ENCODE assay signal across 21 cellular contexts in the genomic region with DNA sequence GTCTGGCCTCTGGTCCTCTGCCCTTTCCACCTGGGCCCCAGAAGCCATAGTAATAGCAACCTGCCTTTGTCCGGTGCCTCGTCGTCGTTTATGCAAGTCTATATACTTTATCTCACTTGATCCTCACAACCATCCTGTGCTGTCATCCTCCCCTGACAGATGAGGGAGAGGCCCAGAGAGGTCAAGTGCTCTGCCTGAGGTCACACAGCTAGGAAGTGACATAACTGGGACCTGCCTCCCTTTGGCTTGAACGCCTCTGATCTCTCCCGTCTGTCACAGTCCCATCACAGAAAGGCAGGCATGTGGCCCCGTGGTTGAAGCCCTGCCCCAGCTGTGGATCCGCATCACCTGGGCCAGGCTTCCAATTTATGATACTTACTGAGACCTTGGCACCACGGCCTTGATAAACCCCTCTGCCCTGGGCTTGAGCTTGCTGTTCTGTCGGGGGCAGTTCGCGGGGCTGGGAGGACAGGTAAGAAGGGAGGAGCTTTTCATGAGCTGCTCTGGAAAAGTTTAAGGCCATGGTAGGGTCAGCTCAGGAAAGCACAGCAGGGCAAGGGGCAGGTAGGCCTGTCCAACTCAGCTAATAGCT.
A peak's percentile ranks its signal among the peaks of the same experiment; 100 is the strongest.
DNase-seq lines count a peak whose midpoint lies in the region; ATAC-seq, FAIRE-seq and TF ChIP-seq lines count a peak whose summit lies in the region.
"Had no signal": no experiment of that assay in that cellular context is flagged by ENCODE, and none has a peak within 500 bp of the region (broad histone marks: within the 10 kb centered on the region; RNA-seq: fewer than 3 reads in every experiment).

No MANE protein-coding gene starts in this region.

- H3K4ac ChIP-seq in H1 (replicated peaks; ENCODE audit: insufficient read length, low read depth, low read length), result no peak overlapping the region

- CTCF ChIA-PET in H1 (lab: Charles Lee; ENCODE audit: partially characterized antibody), result interaction anchor here (0.5 to 11.1 kb wide), 20 partner anchors 11 to 400 kb away, joined by 3 to 142 read pairs (median 3); no protein-coding TSS in a partner anchor

- no peak overlapping the region for H2AK5ac ChIP-seq in H1 (ENCODE audit: low read depth, low read length)

- no peak overlapping the region for H4K8ac ChIP-seq in H1 (ENCODE audit: extremely low read depth, insufficient read depth, low read length)

- TF ChIP-seq POLR2A in H1 (IDR thresholded peaks at IDR 0.05; ENCODE audit: control extremely low read depth in 1 of 2, low read depth in 2 of 2, low read length in 2 of 2), result no peak

- no peak overlapping the region for H3K4me3 ChIP-seq in NT2/D1 (ENCODE audit: insufficient read length, low read depth)
- peak overlapping the region in 1 of 4 experiments; percentile 32; a peak in 1 of 8 replicates for H3K4me3 ChIP-seq in H1 (ENCODE audit: extremely low read depth in 1 of 4, insufficient read depth in 2 of 4, low read depth in 3 of 4, low read length in 4 of 4)

- peak overlapping the region; percentile 3; the same call in 1 of the 2 replicates for H3K18ac ChIP-seq in H1 (ENCODE audit: extremely low read depth, low read length)

- H3K4me2 ChIP-seq in H1 (ENCODE audit: insufficient read depth in 1 of 2, low read depth in 2 of 2, low read length in 2 of 2), result peak overlapping the region; percentile 29 to 53; a peak in 3 of 4 replicates
- H3K4me2 ChIP-seq: KMS-11 had no signal

- H3K27me3 ChIP-seq in NT2/D1 (ENCODE audit: insufficient read depth, insufficient read length) (no peaks in the 10 kb centered on the region), H1 (replicated peaks in 1 of 4; ENCODE audit: control insufficient read depth in 3 of 4, extremely low read depth in 1 of 4, insufficient read depth in 3 of 4, low read length in 3 of 4) (no peaks in the 10 kb centered on the region; a peak in 4 of 7 replicates)

- H3K9me3 Mint-ChIP-seq in neural crest cell, result peaks cover 9% of the 10 kb centered on the region
- H3K9me3 Mint-ChIP-seq: CD4-positive, alpha-beta T cell; HFFc6 had no signal

- H3K4me1 ChIP-seq in NT2/D1 (ENCODE audit: insufficient read depth, insufficient read length) (peaks cover 15% of the 10 kb centered on the region), H1 (replicated peaks in 1 of 4; ENCODE audit: control insufficient read depth in 3 of 4, insufficient read depth in 4 of 4, low read length in 3 of 4) (peaks cover 7 to 14% (median 9%) of the 10 kb centered on the region in 4 experiments)
- H3K4me1 ChIP-seq: Caco-2 had no signal

- no peak overlapping the region for H4K91ac ChIP-seq in H1 (replicated peaks; ENCODE audit: insufficient read length, low read length)

- H2BK20ac ChIP-seq in H1 (ENCODE audit: low read length), result no peak overlapping the region

- H2BK120ac ChIP-seq in H1 (replicated peaks; ENCODE audit: low read depth, low read length), result no peak overlapping the region

- no peak overlapping the region for H2BK5ac ChIP-seq in H1 (ENCODE audit: low read depth, low read length)

- H3K23ac ChIP-seq in H1 (ENCODE audit: insufficient read length), result no peak overlapping the region

- POLR2A ChIA-PET in H1 (lab: Charles Lee; ENCODE audit: partially characterized antibody), result no interaction called here

- peak overlapping the region; percentile 70 for H3K4me3 Mint-ChIP-seq in neural crest cell
- H3K4me3 Mint-ChIP-seq: CD4-positive, alpha-beta T cell; HFFc6 had no signal

- H2BK15ac ChIP-seq in H1 (ENCODE audit: low read length), result no peak overlapping the region

- H3K9me3 ChIP-seq in NT2/D1 (ENCODE audit: insufficient read depth, low read length), result peaks cover 6% of the 10 kb centered on the region; the same call in 1 of the 2 replicates
- H3K9me3 ChIP-seq in H1 (ENCODE audit: insufficient read depth in 2 of 2, low read depth in 1 of 2, low read length in 1 of 2), result 0 out of 4 replicates have a peak, but pooled peaks cover 0 to 2% of the 10 kb centered on the region in 2 experiments
- H3K9me3 ChIP-seq: Caco-2 had no signal

- H2BK12ac ChIP-seq in H1 (ENCODE audit: low read depth, low read length), result 0 out of 2 replicates have a peak overlapping the region, but pooled peaks have one; percentile 20

- TF ChIP-seq CTCF in H1 (IDR thresholded peaks at IDR 0.05; ENCODE audit: control extremely low read depth in 1 of 3, insufficient read depth in 1 of 3, low read depth in 1 of 3, low read length in 3 of 3), result no peak
- no peak for TF ChIP-seq CTCF in neural crest cell (conservative IDR thresholded peaks at IDR 0.05)

- no peak overlapping the region for H3K56ac ChIP-seq in H1 (replicated peaks; ENCODE audit: insufficient read length, low read depth, low read length)

- DNase-seq in NT2/D1 (ENCODE audit: low read depth, low spot score), result no peak
- no peak for DNase-seq in H1 (ENCODE audit: low read depth in 1 of 2, low spot score in 2 of 2)
- DNase-seq in neural crest cell (ENCODE audit: low read depth, low spot score), result no peak
- DNase-seq in NCI-H1436 treated with DMSO at 0.1 percent for 48 hours (lab: John Stamatoyannopoulos, UW), result no peak
- no peak for DNase-seq in germinal center (ENCODE audit: low spot score)
- DNase-seq: Caco-2; CD4-positive, alpha-beta T cell; DMS 273 treated with DMSO at 0.1 percent for 48 hours; DND-41; HFFc6; NCI-H2029 treated with DMSO at 0.1 percent for 48 hours; NCI-H226; NCI-H524; NCI-H82 had no signal

- no peaks in the 10 kb centered on the region for H3K36me3 Mint-ChIP-seq in neural crest cell (ENCODE audit: low read depth)

- H4K5ac ChIP-seq in H1 (ENCODE audit: insufficient read length, low read depth, low read length), result no peak overlapping the region

- H3K4me1 Mint-ChIP-seq in neural crest cell, result peaks cover 69% of the 10 kb centered on the region

- H3K36me3 ChIP-seq in NT2/D1 (ENCODE audit: insufficient read depth, insufficient read length, low read length), result no peaks in the 10 kb centered on the region
- H3K36me3 ChIP-seq in H1 (ENCODE audit: control insufficient read depth in 2 of 4, insufficient read depth in 4 of 4, low read length in 3 of 4), result no peaks in the 10 kb centered on the region

- no peaks in the 10 kb centered on the region for H3K79me2 ChIP-seq in H1 (ENCODE audit: control insufficient read depth in 1 of 2, insufficient read depth in 2 of 2, low read length in 2 of 2)

- H3K23me2 ChIP-seq in H1 (ENCODE audit: low read depth, low read length), result no peaks in the 10 kb centered on the region; the same call in 1 of the 2 replicates

- no peak for FAIRE-seq in H1 (lab: Jason Lieb, UNC)
- FAIRE-seq: GM12891, H54, RCC 7860 had no signal

- peak overlapping the region; percentile 82 for H3K27ac Mint-ChIP-seq in neural crest cell (ENCODE audit: unreplicated experiment)
- H3K27ac Mint-ChIP-seq: CD4-positive, alpha-beta T cell; HFFc6 had no signal

- H3K27ac ChIP-seq in H1 (ENCODE audit: low read depth, low read length), result no peak overlapping the region
- H3K27ac ChIP-seq: KMS-11 had no signal

- TF ChIP-seq RAD21 in H1 (IDR thresholded peaks at IDR 0.05 in 1 of 2, conservative IDR thresholded peaks at IDR 0.05 in 1 of 2; ENCODE audit: low read depth in 2 of 2, low read length in 2 of 2), result no peak

- WGBS in H1 (ENCODE audit: extremely low coverage in 1 of 2, insufficient coverage in 1 of 2, insufficient read length in 1 of 2, insufficient replicate concordance in 2 of 2, low coverage in 1 of 2, low lambda C conversion rate in 2 of 2, missing lambda C conversion rate in 1 of 2), 2 experiments, result 83% methylated on average over 12 of the region's 12 CpGs; no CpG with 5 or more reads in 1 of the 2 experiments

- no peaks in the 10 kb centered on the region for H3K79me1 ChIP-seq in H1 (ENCODE audit: low read depth, low read length)

- no peak overlapping the region for H3K14ac ChIP-seq in H1 (ENCODE audit: insufficient read length)

- H3K27me3 Mint-ChIP-seq in neural crest cell (ENCODE audit: low read depth), result no peaks in the 10 kb centered on the region

- no peaks in the 10 kb centered on the region for H4K20me1 ChIP-seq in H1 (replicated peaks in 1 of 2; ENCODE audit: control insufficient read depth in 1 of 2, insufficient read depth in 2 of 2, low read length in 2 of 2)

- H3K9ac ChIP-seq in NT2/D1 (ENCODE audit: insufficient read length, low read depth) (peak overlapping the region; percentile 13), H1 (replicated peaks in 1 of 4; ENCODE audit: extremely low read depth in 1 of 4, low read depth in 3 of 4, low read length in 3 of 4) (no peak overlapping the region)
- H3K9ac ChIP-seq: KMS-11 had no signal

- H2AFZ ChIP-seq in H1 (ENCODE audit: low read length), result no peak overlapping the region

- no peak for TF ChIP-seq EP300 in H1 (IDR thresholded peaks at IDR 0.05; ENCODE audit: borderline replicate concordance in 1 of 2, low read depth in 2 of 2, low read length in 2 of 2)

- ATAC-seq in GM21528 (IDR thresholded peaks at IDR 0.05; ENCODE audit: low FRiP score, unreplicated experiment) (no peak), GM19452 (IDR thresholded peaks at IDR 0.05; ENCODE audit: unreplicated experiment) (no peak)
- ATAC-seq: Right ventricle myocardium inferior had no signal

TF ChIP-seq in H1, 55 proteins besides CTCF, POLR2A, EP300 and RAD21:
- TF ChIP-seq KDM1A (IDR thresholded peaks at IDR 0.05; ENCODE audit: borderline replicate concordance, low read length), result peak; percentile 94; the same call in 1 of the 2 replicates
- TF ChIP-seq CHD1 (IDR thresholded peaks at IDR 0.05; ENCODE audit: low read depth, low read length), result no peak
